ENCODE assay signal across 1 cellular context in genomic region chr3:10108091-10108490, GRCh38.
TF ChIP-seq lines count a peak whose summit lies in the region.

A gene with protein sequence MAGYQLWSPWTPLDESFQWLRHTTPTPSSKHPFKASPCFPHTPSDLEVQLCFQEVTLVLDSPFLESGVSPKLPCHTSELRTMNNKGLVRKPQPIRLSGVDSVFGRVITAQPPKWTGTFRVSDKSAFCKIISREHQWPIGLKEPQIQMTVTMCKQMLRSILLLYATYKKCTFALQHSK (minus strand): TSS chr3:10108255. CDS start chr3:10104774, 3,481 bp downstream.

TF ChIP-seq in GM23338, 12 proteins besides CTCF, POLR2A, EP300 and RAD21 (continued from another document):
- TF ChIP-seq, protein P1, sequence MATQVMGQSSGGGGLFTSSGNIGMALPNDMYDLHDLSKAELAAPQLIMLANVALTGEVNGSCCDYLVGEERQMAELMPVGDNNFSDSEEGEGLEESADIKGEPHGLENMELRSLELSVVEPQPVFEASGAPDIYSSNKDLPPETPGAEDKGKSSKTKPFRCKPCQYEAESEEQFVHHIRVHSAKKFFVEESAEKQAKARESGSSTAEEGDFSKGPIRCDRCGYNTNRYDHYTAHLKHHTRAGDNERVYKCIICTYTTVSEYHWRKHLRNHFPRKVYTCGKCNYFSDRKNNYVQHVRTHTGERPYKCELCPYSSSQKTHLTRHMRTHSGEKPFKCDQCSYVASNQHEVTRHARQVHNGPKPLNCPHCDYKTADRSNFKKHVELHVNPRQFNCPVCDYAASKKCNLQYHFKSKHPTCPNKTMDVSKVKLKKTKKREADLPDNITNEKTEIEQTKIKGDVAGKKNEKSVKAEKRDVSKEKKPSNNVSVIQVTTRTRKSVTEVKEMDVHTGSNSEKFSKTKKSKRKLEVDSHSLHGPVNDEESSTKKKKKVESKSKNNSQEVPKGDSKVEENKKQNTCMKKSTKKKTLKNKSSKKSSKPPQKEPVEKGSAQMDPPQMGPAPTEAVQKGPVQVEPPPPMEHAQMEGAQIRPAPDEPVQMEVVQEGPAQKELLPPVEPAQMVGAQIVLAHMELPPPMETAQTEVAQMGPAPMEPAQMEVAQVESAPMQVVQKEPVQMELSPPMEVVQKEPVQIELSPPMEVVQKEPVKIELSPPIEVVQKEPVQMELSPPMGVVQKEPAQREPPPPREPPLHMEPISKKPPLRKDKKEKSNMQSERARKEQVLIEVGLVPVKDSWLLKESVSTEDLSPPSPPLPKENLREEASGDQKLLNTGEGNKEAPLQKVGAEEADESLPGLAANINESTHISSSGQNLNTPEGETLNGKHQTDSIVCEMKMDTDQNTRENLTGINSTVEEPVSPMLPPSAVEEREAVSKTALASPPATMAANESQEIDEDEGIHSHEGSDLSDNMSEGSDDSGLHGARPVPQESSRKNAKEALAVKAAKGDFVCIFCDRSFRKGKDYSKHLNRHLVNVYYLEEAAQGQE (IDR thresholded peaks at IDR 0.05; ENCODE audit: unreplicated experiment) = no peak
- no peak for TF ChIP-seq CREB1 (CRISPR knock-in tag; IDR thresholded peaks at IDR 0.05; ENCODE audit: low read depth)
- TF ChIP-seq EZH2 (IDR thresholded peaks at IDR 0.05; ENCODE audit: low read depth, unreplicated experiment) = no peak
- TF ChIP-seq JUNB (IDR thresholded peaks at IDR 0.05; ENCODE audit: unreplicated experiment) = no peak
